ENCODE assay signal across 18 cellular contexts in genomic region chr14:54490448-54490805, GRCh38. TPM values are rescaled to one million over a fixed set of nuclear protein-coding genes. Genes with fewer than 3 reads are reported as not detected.
DNase-seq lines count a peak whose midpoint lies in the region; ATAC-seq and TF ChIP-seq lines count a peak whose summit lies in the region.
"Had no signal": no experiment of that assay in that cellular context is flagged by ENCODE, and none has a peak within 500 bp of the region (broad histone marks: within the 10 kb centered on the region; RNA-seq: fewer than 3 reads in every experiment).

No MANE protein-coding gene starts in this region.

- DNase-seq in CD4-positive, alpha-beta memory T cell, result no peak
- DNase-seq in NCI-H69 (lab: John Stamatoyannopoulos, UW) (peak; percentile 23), endothelial cell (ENCODE audit: low spot score) (no peak), epidermal melanocyte (ENCODE audit: insufficient read length, low spot score) (no peak), NCI-H1930 (lab: John Stamatoyannopoulos, UW) (no peak), NCI-H2107 treated with DMSO at 0.1 percent for 48 hours (lab: John Stamatoyannopoulos, UW; ENCODE audit: unreplicated experiment) (no peak)
- DNase-seq: activated CD4-positive, alpha-beta T cell treated with anti-CD3 and anti-CD28 coated beads for 4 hours; activated T-cell treated with anti-CD3 and anti-CD28 coated beads, Interleukin-2, amount 50 U/mL, for 72 hours; cerebellar nuclear complex; mesenchymal stem cell; NCI-H1092 treated with DMSO at 0.1 percent for 48 hours; NCI-H226; stimulated activated CD4-positive, alpha-beta T cell treated with anti-CD3 and anti-CD28 coated beads, Interleukin-12 subunit alpha, Interleukin-12 subunit beta, amount 100 ng/mL, for 4 hours; SW 1271 had no signal

- H3K4me3 Mint-ChIP-seq in CD4-positive, alpha-beta memory T cell, result peak overlapping the region in 3 of 8 donors; percentile 16 to 93 (median 34)
- no peak overlapping the region for H3K4me3 Mint-ChIP-seq in endothelial cell (ENCODE audit: unreplicated experiment)

- TF ChIP-seq CTCF in 22Rv1 (IDR thresholded peaks at IDR 0.05), result no peak
- TF ChIP-seq CTCF in endothelial cell (IDR thresholded peaks at IDR 0.05; ENCODE audit: unreplicated experiment), result no peak

- peak overlapping the region; percentile 13 to 99 (median 60) for H3K27ac Mint-ChIP-seq in CD4-positive, alpha-beta memory T cell
- peak overlapping the region; percentile 61 for H3K27ac Mint-ChIP-seq in endothelial cell (ENCODE audit: unreplicated experiment)

- H3K27me3 Mint-ChIP-seq in CD4-positive, alpha-beta memory T cell, result no peaks in the 10 kb centered on the region
- H3K27me3 Mint-ChIP-seq in endothelial cell (ENCODE audit: unreplicated experiment), result peaks cover 9% of the 10 kb centered on the region

- intact Hi-C loops in CD4-positive, alpha-beta memory T cell (cut with micrococcal nuclease), result no loop called here

- peaks cover 0 to 2% (median 0%) of the 10 kb centered on the region in 8 donors for H3K9me3 Mint-ChIP-seq in CD4-positive, alpha-beta memory T cell
- no peaks in the 10 kb centered on the region for H3K9me3 Mint-ChIP-seq in endothelial cell (ENCODE audit: unreplicated experiment)
- H3K9me3 Mint-ChIP-seq: activated T-cell treated with anti-CD3 and anti-CD28 coated beads, Interleukin-2, amount 50 U/mL, for 72 hours had no signal

- no peaks in the 10 kb centered on the region for H3K27me3 ChIP-seq in CD4-positive, alpha-beta memory T cell (ENCODE audit: insufficient read depth, low read length)
- H3K27me3 ChIP-seq: gastroesophageal sphincter had no signal

- H3K36me3 ChIP-seq in CD4-positive, alpha-beta memory T cell (ENCODE audit: insufficient read depth, low read length), result no peaks in the 10 kb centered on the region
- H3K36me3 ChIP-seq: gastroesophageal sphincter had no signal

- POLR2A ChIA-PET in CD4-positive, alpha-beta memory T cell (lab: Charles Lee; ENCODE audit: partially characterized antibody), result interaction anchor here (1.9 to 4.5 kb wide), 2 partner anchors 19 to 74 kb away, joined by 5 to 53 read pairs; partner anchors contain the start of gene CGRRF1

- H3K4me3 ChIP-seq in CD4-positive, alpha-beta memory T cell (ENCODE audit: low read length in 2 of 2), result no peak overlapping the region
- H3K4me3 ChIP-seq: gastroesophageal sphincter had no signal

- H3K4me1 ChIP-seq in CD4-positive, alpha-beta memory T cell (ENCODE audit: insufficient read depth, low read length), result peaks cover 47% of the 10 kb centered on the region

- peaks cover 34 to 54% (median 42%) of the 10 kb centered on the region in 4 donors for H3K4me1 Mint-ChIP-seq in CD4-positive, alpha-beta memory T cell
- peaks cover 35% of the 10 kb centered on the region for H3K4me1 Mint-ChIP-seq in endothelial cell (ENCODE audit: unreplicated experiment)

- H3K9me3 ChIP-seq in CD4-positive, alpha-beta memory T cell (ENCODE audit: control insufficient read depth in 1 of 2, low read length in 2 of 2), result no peaks in the 10 kb centered on the region
- H3K9me3 ChIP-seq: gastroesophageal sphincter had no signal

- no peak for ATAC-seq in HG03097 (IDR thresholded peaks at IDR 0.05; ENCODE audit: low FRiP score, unreplicated experiment)
- ATAC-seq: activated T-cell treated with anti-CD3 and anti-CD28 coated beads, Interleukin-2, amount 50 U/mL, for 72 hours; gastroesophageal sphincter; Panc1 had no signal

- CTCF ChIA-PET in CD4-positive, alpha-beta memory T cell (lab: Charles Lee; ENCODE audit: partially characterized antibody), result interaction anchor here (1.6 to 5.5 kb wide), 3 partner anchors 18 to 283 kb away, joined by 3 to 55 read pairs (median 11); partner anchors contain the start of gene CGRRF1

- H3K36me3 Mint-ChIP-seq in CD4-positive, alpha-beta memory T cell, result peaks cover 0 to 9% of the 10 kb centered on the region in 2 donors
- H3K36me3 Mint-ChIP-seq in endothelial cell (ENCODE audit: low read depth, unreplicated experiment), result peaks cover 21% of the 10 kb centered on the region

- peak overlapping the region; percentile 96 for H3K27ac ChIP-seq in 22Rv1
- H3K27ac ChIP-seq in CD4-positive, alpha-beta memory T cell (ENCODE audit: low read depth, low read length), result no peak overlapping the region
- H3K27ac ChIP-seq: gastroesophageal sphincter had no signal

RNA-seq across cellular contexts. Expression of gene GMFB, which starts 1.6 kb away (rescaled TPM):
- 10 to 100 TPM; 31.1 to 36.4 TPM for total RNA-seq in CD4-positive, alpha-beta memory T cell
- polyA plus RNA-seq in CD4-positive, alpha-beta memory T cell, result 10 to 100 TPM; 19.1 to 20.1 TPM
- 86.2 TPM for total RNA-seq in endothelial cell (ENCODE audit: unreplicated experiment)

RNA-seq across cellular contexts. Expression of gene CGRRF1, which starts 19.3 kb away (rescaled TPM):
- total RNA-seq in CD4-positive, alpha-beta memory T cell, result 10 to 100 TPM; 21.8 to 23.8 TPM
- 10 to 100 TPM; 25.9 to 60.7 TPM for polyA plus RNA-seq in CD4-positive, alpha-beta memory T cell
- total RNA-seq in endothelial cell (ENCODE audit: unreplicated experiment), result 31.1 TPM

RNA-seq across cellular contexts. Expression of gene CNIH1, which starts 49.3 kb away (rescaled TPM):
- total RNA-seq in CD4-positive, alpha-beta memory T cell, result 10 to 100 TPM; 46.9 to 54.2 TPM
- 100 to 1,000 TPM in 1 of 2 donors, 10 to 100 TPM in 1; 89.1 to 128 TPM for polyA plus RNA-seq in CD4-positive, alpha-beta memory T cell
- total RNA-seq in endothelial cell (ENCODE audit: unreplicated experiment), result 87.8 TPM
